ENCODE assay signal across 2 cellular contexts in the genomic region with DNA sequence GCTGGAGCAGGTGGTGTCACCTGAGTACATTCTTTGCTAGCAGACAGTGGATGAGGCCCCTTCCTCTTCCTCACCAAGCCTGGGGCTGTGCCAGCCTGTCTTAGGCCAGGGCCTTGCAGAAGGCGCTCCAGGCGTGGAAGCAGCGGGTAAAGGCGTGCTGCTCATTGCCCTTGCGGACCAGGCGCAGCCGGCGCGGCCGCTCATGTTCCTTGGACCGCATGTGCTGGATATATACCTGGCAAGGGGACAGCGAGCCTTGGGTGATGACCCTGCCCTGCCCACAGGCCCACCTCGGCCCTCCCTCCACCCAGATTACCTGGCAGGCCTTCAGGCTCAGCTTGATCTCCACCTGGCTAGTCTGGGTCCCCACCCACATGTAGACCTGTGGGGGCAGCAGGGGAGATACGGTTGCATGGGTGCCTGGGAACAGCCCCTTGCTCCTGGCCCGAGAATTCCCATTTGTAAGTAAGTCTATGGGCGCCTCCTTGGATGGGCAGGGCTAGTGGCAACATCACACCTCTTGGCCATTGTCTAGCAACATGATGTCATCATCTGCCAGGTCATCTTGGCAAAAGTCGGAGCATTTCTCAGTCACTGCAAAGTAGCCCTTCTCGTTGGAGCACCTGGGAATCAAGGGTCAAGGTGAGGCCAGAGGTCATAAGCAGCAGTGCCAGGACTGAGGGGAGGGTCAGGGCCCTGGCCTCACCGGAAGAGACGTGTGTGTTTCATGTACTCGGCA.
TF ChIP-seq lines count a peak whose summit lies in the region.

No MANE protein-coding gene starts in this region.

TF ChIP-seq in HCT116, 20 proteins besides CTCF, POLR2A, EP300 and RAD21 (continued from another document):
- no peak for TF ChIP-seq YY1 (IDR thresholded peaks at IDR 0.05; ENCODE audit: extremely low read depth, insufficient replicate concordance, low read depth, low read length)
TF ChIP-seq in HCT116: peak in this region for 0.

TF ChIP-seq in neural cell, 6 proteins besides CTCF, POLR2A, EP300 and RAD21 (continued from another document):
- TF ChIP-seq, protein P1, sequence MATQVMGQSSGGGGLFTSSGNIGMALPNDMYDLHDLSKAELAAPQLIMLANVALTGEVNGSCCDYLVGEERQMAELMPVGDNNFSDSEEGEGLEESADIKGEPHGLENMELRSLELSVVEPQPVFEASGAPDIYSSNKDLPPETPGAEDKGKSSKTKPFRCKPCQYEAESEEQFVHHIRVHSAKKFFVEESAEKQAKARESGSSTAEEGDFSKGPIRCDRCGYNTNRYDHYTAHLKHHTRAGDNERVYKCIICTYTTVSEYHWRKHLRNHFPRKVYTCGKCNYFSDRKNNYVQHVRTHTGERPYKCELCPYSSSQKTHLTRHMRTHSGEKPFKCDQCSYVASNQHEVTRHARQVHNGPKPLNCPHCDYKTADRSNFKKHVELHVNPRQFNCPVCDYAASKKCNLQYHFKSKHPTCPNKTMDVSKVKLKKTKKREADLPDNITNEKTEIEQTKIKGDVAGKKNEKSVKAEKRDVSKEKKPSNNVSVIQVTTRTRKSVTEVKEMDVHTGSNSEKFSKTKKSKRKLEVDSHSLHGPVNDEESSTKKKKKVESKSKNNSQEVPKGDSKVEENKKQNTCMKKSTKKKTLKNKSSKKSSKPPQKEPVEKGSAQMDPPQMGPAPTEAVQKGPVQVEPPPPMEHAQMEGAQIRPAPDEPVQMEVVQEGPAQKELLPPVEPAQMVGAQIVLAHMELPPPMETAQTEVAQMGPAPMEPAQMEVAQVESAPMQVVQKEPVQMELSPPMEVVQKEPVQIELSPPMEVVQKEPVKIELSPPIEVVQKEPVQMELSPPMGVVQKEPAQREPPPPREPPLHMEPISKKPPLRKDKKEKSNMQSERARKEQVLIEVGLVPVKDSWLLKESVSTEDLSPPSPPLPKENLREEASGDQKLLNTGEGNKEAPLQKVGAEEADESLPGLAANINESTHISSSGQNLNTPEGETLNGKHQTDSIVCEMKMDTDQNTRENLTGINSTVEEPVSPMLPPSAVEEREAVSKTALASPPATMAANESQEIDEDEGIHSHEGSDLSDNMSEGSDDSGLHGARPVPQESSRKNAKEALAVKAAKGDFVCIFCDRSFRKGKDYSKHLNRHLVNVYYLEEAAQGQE (IDR thresholded peaks at IDR 0.05; ENCODE audit: borderline replicate concordance): no peak
